8 cellular contexts compared by ENCODE assay signal in genomic region chr11:9461760-9462134, GRCh38. TPM values are rescaled to one million over a fixed set of nuclear protein-coding genes. Genes with fewer than 3 reads are reported as not detected.
DNase-seq lines count a peak whose midpoint lies in the region; ATAC-seq and TF ChIP-seq lines count a peak whose summit lies in the region.

No MANE protein-coding gene starts in this region.

- no peaks in the 10 kb centered on the region for H3K27me3 Mint-ChIP-seq in chondrocyte (ENCODE audit: low read depth)

- peaks cover 4% of the 10 kb centered on the region for H3K36me3 Mint-ChIP-seq in chondrocyte (ENCODE audit: low read depth)

- H3K4me1 Mint-ChIP-seq in chondrocyte (ENCODE audit: low read depth), result peaks cover 22% of the 10 kb centered on the region

- H2BK120ac ChIP-seq in mesenchymal stem cell (ENCODE audit: low read depth, low read length), result no peak overlapping the region

- H3K79me1 ChIP-seq in mesenchymal stem cell (replicated peaks; ENCODE audit: low read length, poor library complexity, severe bottlenecking), result no peaks in the 10 kb centered on the region

- H2AFZ ChIP-seq in mesenchymal stem cell (ENCODE audit: low read depth, low read length), result no peak overlapping the region

- 8% methylated on average over 6 of the region's 10 CpGs for WGBS in mesenchymal stem cell

- H3K9ac ChIP-seq in mesenchymal stem cell (ENCODE audit: low read length), result peak overlapping the region; percentile 100

- peak overlapping the region; percentile 88 for H3K27ac Mint-ChIP-seq in chondrocyte (ENCODE audit: unreplicated experiment)

- no peaks in the 10 kb centered on the region for H3K36me3 ChIP-seq in mesenchymal stem cell (ENCODE audit: control insufficient read depth in 1 of 2, insufficient read depth in 2 of 2, low read depth in 1 of 2, low read length in 2 of 2)
- no peaks in the 10 kb centered on the region for H3K36me3 ChIP-seq in uterus

- H4K91ac ChIP-seq in mesenchymal stem cell (ENCODE audit: low read length), result no peak overlapping the region

- H3K27me3 ChIP-seq in mesenchymal stem cell (ENCODE audit: control insufficient read depth in 1 of 2, insufficient read depth in 1 of 2, low read length in 2 of 2) (no peaks in the 10 kb centered on the region), uterus (no peaks in the 10 kb centered on the region)

- no peak overlapping the region for H2BK5ac ChIP-seq in mesenchymal stem cell (ENCODE audit: low read depth, low read length, poor library complexity, severe bottlenecking)

- peak overlapping the region; percentile 96 for H3K27ac ChIP-seq in mesenchymal stem cell (ENCODE audit: low read length, poor library complexity, severe bottlenecking)
- H3K27ac ChIP-seq in uterus, result peak overlapping the region; percentile 94 to 100

- H3K18ac ChIP-seq in mesenchymal stem cell (ENCODE audit: low read depth in 1 of 2, low read length in 2 of 2), result no peak overlapping the region

- TF ChIP-seq POLR2A in uterus (IDR thresholded peaks at IDR 0.05), result no peak

- H2AK5ac ChIP-seq in mesenchymal stem cell (ENCODE audit: low read length, severe bottlenecking), result no peak overlapping the region

- intact Hi-C loops in uterus (cut with DNase I; ENCODE audit: low total_unique reads), result no loop called here

- H3K4me3 ChIP-seq in mesenchymal stem cell (ENCODE audit: insufficient read depth in 1 of 2, low read depth in 1 of 2, low read length in 2 of 2) (peak overlapping the region in 1 of 2 experiments; percentile 89), uterus (peak overlapping the region; percentile 44 to 56)

- peaks cover 5% of the 10 kb centered on the region for H3K4me1 ChIP-seq in mesenchymal stem cell (ENCODE audit: control insufficient read depth, insufficient read depth, low read depth, low read length)
- H3K4me1 ChIP-seq in uterus, result peaks cover 14% of the 10 kb centered on the region in 2 donors

- peak overlapping the region; percentile 61 for H3K4me3 Mint-ChIP-seq in chondrocyte (ENCODE audit: unreplicated experiment)

- no peak overlapping the region for H4K8ac ChIP-seq in mesenchymal stem cell (ENCODE audit: low read length)

- H2BK12ac ChIP-seq in mesenchymal stem cell (ENCODE audit: low read length in 2 of 2), result no peak overlapping the region

- peak overlapping the region; percentile 70 for H3K4me2 ChIP-seq in mesenchymal stem cell (ENCODE audit: low read length, poor library complexity, severe bottlenecking)

- peaks cover 5% of the 10 kb centered on the region for H3K9me3 Mint-ChIP-seq in chondrocyte (ENCODE audit: low read depth)

- H3K9me3 ChIP-seq in mesenchymal stem cell (ENCODE audit: control insufficient read depth, low read length) (no peaks in the 10 kb centered on the region), uterus (no peaks in the 10 kb centered on the region)

- no peak overlapping the region for H3K4ac ChIP-seq in mesenchymal stem cell (ENCODE audit: low read depth in 1 of 2, low read length in 2 of 2)

- no peak overlapping the region for H2BK15ac ChIP-seq in mesenchymal stem cell (ENCODE audit: low read depth, poor library complexity, severe bottlenecking)

- no peak for ATAC-seq in GM21529 (IDR thresholded peaks at IDR 0.05; ENCODE audit: unreplicated experiment)
- ATAC-seq in HG02970 (IDR thresholded peaks at IDR 0.05; ENCODE audit: low FRiP score, unreplicated experiment), result no peak

- TF ChIP-seq CTCF in chondrocyte (IDR thresholded peaks at IDR 0.05), result no peak
- no peak for TF ChIP-seq CTCF in uterus (IDR thresholded peaks at IDR 0.05)

- H3K14ac ChIP-seq in mesenchymal stem cell (ENCODE audit: low read length in 2 of 2), result no peak overlapping the region

- DNase-seq in NCI-H2029 treated with DMSO at 0.1 percent for 48 hours (lab: John Stamatoyannopoulos, UW) (peak; percentile 51), NCI-H2029 (lab: John Stamatoyannopoulos, UW) (no peak), NCI-H2227 treated with DMSO at 0.1 percent for 48 hours (lab: John Stamatoyannopoulos, UW) (peak; percentile 23), chondrocyte (ENCODE audit: low spot score) (no peak), mesenchymal stem cell (peak; percentile 46), uterus (no peak)

- no peak overlapping the region for H3K23ac ChIP-seq in mesenchymal stem cell (ENCODE audit: low read length in 2 of 2)

RNA-seq across cellular contexts. Expression of gene ZNF143, which starts 0.9 kb away (rescaled TPM):
- total RNA-seq in chondrocyte (16.6 to 23.1 TPM (median 18.9 TPM) in 3 replicates), uterus (100 to 1,000 TPM in 1 of 4 donors, 10 to 100 TPM in 3; 41.6 to 144 (median 44.3) TPM)
- 12.3 TPM for polyA plus RNA-seq in mesenchymal stem cell (2013, experiment 1 of 2)
- 11.8 TPM for polyA plus RNA-seq in mesenchymal stem cell (2013, experiment 2 of 2)

Comparison
In these comparisons a context has a peak if more than half of its experiments do, and no peak if none do; other contexts are left out.
1. DNase-seq: peak in NCI-H2029 treated with DMSO at 0.1 percent for 48 hours (single experiment), NCI-H2227 treated with DMSO at 0.1 percent for 48 hours (single experiment) and mesenchymal stem cell (single experiment); none in NCI-H2029 (single experiment), chondrocyte (single experiment) and uterus (0 of 2).